ENCODE assay signal across 21 cellular contexts in genomic region chr3:120982608-120983320, GRCh38.
DNase-seq lines count a peak whose midpoint lies in the region; ATAC-seq and TF ChIP-seq lines count a peak whose summit lies in the region.
"Had no signal": no experiment of that assay in that cellular context is flagged by ENCODE, and none has a peak within 500 bp of the region (broad histone marks: within the 10 kb centered on the region; RNA-seq: fewer than 3 reads in every experiment).

No MANE protein-coding gene starts in this region.

- H4K8ac ChIP-seq in neuronal stem cell (ENCODE audit: low read depth, low read length): no peak overlapping the region

- H3K4me1 Mint-ChIP-seq in stimulated activated naive CD8-positive, alpha-beta T cell treated with anti-CD3 and anti-CD28 coated beads, Interleukin-15, amount 100 ng/mL, for 72 hours: no peaks in the 10 kb centered on the region
- H3K4me1 Mint-ChIP-seq in endodermal cell: peaks cover 20% of the 10 kb centered on the region
- H3K4me1 Mint-ChIP-seq: CD4-positive, CD25-positive, alpha-beta regulatory T cell had no signal

- H3K4me3 ChIP-seq in endodermal cell (ENCODE audit: low read length) (no peak overlapping the region), neuronal stem cell (ENCODE audit: low read length in 2 of 2) (no peak overlapping the region), transverse colon (no peak overlapping the region)
- H3K4me3 ChIP-seq: SK-N-MC had no signal

- peak; percentile 31 for ATAC-seq in stimulated activated naive CD8-positive, alpha-beta T cell treated with anti-CD3 and anti-CD28 coated beads, Interleukin-15, amount 100 ng/mL, for 72 hours
- ATAC-seq in stimulated activated naive CD8-positive, alpha-beta T cell treated with anti-CD3 and anti-CD28 coated beads, Interleukin-15, Interleukin-2, amounts not matched to agents 100 U/mL and 50 U/mL, for 24 hours: no peak
- ATAC-seq in GM18909 (IDR thresholded peaks at IDR 0.05; ENCODE audit: poor library complexity, unreplicated experiment): no peak
- ATAC-seq: HCT116 had no signal

- no peak overlapping the region for H3K4me3 Mint-ChIP-seq in stimulated activated naive CD8-positive, alpha-beta T cell treated with anti-CD3 and anti-CD28 coated beads, Interleukin-15, amount 100 ng/mL, for 72 hours
- H3K4me3 Mint-ChIP-seq in endodermal cell: no peak overlapping the region
- H3K4me3 Mint-ChIP-seq: CD4-positive, CD25-positive, alpha-beta regulatory T cell had no signal

- DNase-seq in stimulated activated naive CD8-positive, alpha-beta T cell treated with anti-CD3 and anti-CD28 coated beads, Interleukin-15, amount 100 ng/mL, for 72 hours: no peak
- no peak for DNase-seq in stimulated activated naive CD8-positive, alpha-beta T cell treated with anti-CD3 and anti-CD28 coated beads, Interleukin-15, Interleukin-2, amounts not matched to agents 100 U/mL and 50 U/mL, for 24 hours
- DNase-seq in endodermal cell (peak; percentile 47), neuronal stem cell (ENCODE audit: low spot score) (no peak), NCI-H1436 (lab: John Stamatoyannopoulos, UW) (no peak), transverse colon (no peak)
- DNase-seq: BE2C; CD4-positive, CD25-positive, alpha-beta regulatory T cell; DND-41; GOT3; NCI-H1105; NCI-H2081; NCI-H2171; NCI-H524 treated with DMSO at 0.1 percent for 48 hours; OCI-M1; SHP77 had no signal

- H2BK12ac ChIP-seq in neuronal stem cell (ENCODE audit: low read length): peak overlapping the region; percentile 60

- H2BK15ac ChIP-seq in neuronal stem cell (ENCODE audit: low read length): peak overlapping the region; percentile 89

- whole genome bisulfite sequencing in endodermal cell (ENCODE audit: insufficient coverage in 1 of 2, insufficient read length in 1 of 2), 2 experiments: 87 to 90% methylated on average over 2 to 3 of the region's 3 CpGs
- no CpG with 5 or more reads among the region's 3 CpGs for WGBS in neuronal stem cell (ENCODE audit: extremely low coverage in 2 of 2, insufficient read length in 2 of 2, insufficient replicate concordance in 1 of 2), 2 donors
- WGBS in transverse colon (ENCODE audit: low coverage in 1 of 2), 2 donors: 65% methylated on average over 3 of the region's 3 CpGs; no CpG with 5 or more reads in 1 of the 2 donors

- H3K4me2 ChIP-seq in neuronal stem cell (ENCODE audit: insufficient read depth, low read length, poor library complexity, severe bottlenecking): no peak overlapping the region
- H3K4me2 ChIP-seq: KMS-11 had no signal

- no peaks in the 10 kb centered on the region for H3K79me1 ChIP-seq in neuronal stem cell (ENCODE audit: low read depth, low read length)

- H3K27me3 Mint-ChIP-seq in stimulated activated naive CD8-positive, alpha-beta T cell treated with anti-CD3 and anti-CD28 coated beads, Interleukin-15, amount 100 ng/mL, for 72 hours: no peaks in the 10 kb centered on the region
- H3K27me3 Mint-ChIP-seq in endodermal cell (ENCODE audit: insufficient read depth): no peaks in the 10 kb centered on the region
- H3K27me3 Mint-ChIP-seq: CD4-positive, CD25-positive, alpha-beta regulatory T cell had no signal

- no peak overlapping the region for H3K14ac ChIP-seq in neuronal stem cell (ENCODE audit: low read length)

- H3K4me1 ChIP-seq in endodermal cell (ENCODE audit: control insufficient read depth, insufficient read depth, low read length) (peaks cover 12% of the 10 kb centered on the region), neuronal stem cell (ENCODE audit: control insufficient read depth in 2 of 2, insufficient read depth in 1 of 2, low read depth in 1 of 2, low read length in 2 of 2) (peaks cover 2 to 4% of the 10 kb centered on the region in 2 donors), transverse colon (no peaks in the 10 kb centered on the region)
- H3K4me1 ChIP-seq: BE2C had no signal

- no peak for TF ChIP-seq POLR2A in transverse colon (IDR thresholded peaks at IDR 0.05)

- no peaks in the 10 kb centered on the region for H3K27me3 ChIP-seq in endodermal cell (ENCODE audit: control insufficient read depth, insufficient read depth, low read length, poor library complexity, severe bottlenecking)
- H3K27me3 ChIP-seq in neuronal stem cell (ENCODE audit: control insufficient read depth in 3 of 3, insufficient read depth in 3 of 3, low read depth in 1 of 3, low read length in 3 of 3): no peaks in the 10 kb centered on the region
- H3K27me3 ChIP-seq in transverse colon: no peaks in the 10 kb centered on the region
- H3K27me3 ChIP-seq: BE2C had no signal

- H3K36me3 Mint-ChIP-seq in endodermal cell (ENCODE audit: low read depth): no peaks in the 10 kb centered on the region
- H3K36me3 Mint-ChIP-seq: CD4-positive, CD25-positive, alpha-beta regulatory T cell had no signal

- H3K9ac ChIP-seq in endodermal cell (ENCODE audit: extremely low read depth, low read length, poor library complexity, severe bottlenecking) (no peak overlapping the region), neuronal stem cell (ENCODE audit: low read depth, low read length, poor library complexity) (no peak overlapping the region)
- H3K9ac ChIP-seq: KMS-11 had no signal

- peaks cover 23 to 43% of the 10 kb centered on the region in 2 donors for H3K9me3 Mint-ChIP-seq in stimulated activated naive CD8-positive, alpha-beta T cell treated with anti-CD3 and anti-CD28 coated beads, Interleukin-15, amount 100 ng/mL, for 72 hours
- peaks cover 30% of the 10 kb centered on the region for H3K9me3 Mint-ChIP-seq in endodermal cell

- H4K91ac ChIP-seq in neuronal stem cell (ENCODE audit: low read depth, low read length, poor library complexity): no peak overlapping the region

- no peak overlapping the region for H2BK5ac ChIP-seq in neuronal stem cell (ENCODE audit: low read length)

- no peak overlapping the region for H3K4ac ChIP-seq in neuronal stem cell (ENCODE audit: low read length)

- H2BK120ac ChIP-seq in neuronal stem cell (ENCODE audit: low read depth, low read length): no peak overlapping the region

- intact Hi-C loops in transverse colon (cut with DNase I; ENCODE audit: low total_unique reads): no loop called here

- no peak for TF ChIP-seq CTCF in endodermal cell (conservative IDR thresholded peaks at IDR 0.05)
- TF ChIP-seq CTCF in transverse colon (IDR thresholded peaks at IDR 0.05): no peak

- H3K9me3 ChIP-seq in endodermal cell (ENCODE audit: control insufficient read depth, low read length) (peaks cover 19% of the 10 kb centered on the region), neuronal stem cell (replicated peaks in 1 of 2; ENCODE audit: control insufficient read depth in 2 of 2, insufficient read depth in 1 of 2, low read depth in 1 of 2, low read length in 2 of 2) (peaks cover 2 to 4% of the 10 kb centered on the region in 2 donors), transverse colon (peaks cover 0 to 10% of the 10 kb centered on the region in 2 donors)
- H3K9me3 ChIP-seq: BE2C had no signal

- H2AK5ac ChIP-seq in neuronal stem cell (ENCODE audit: low read depth, low read length): peak overlapping the region; percentile 77

- in situ Hi-C loops in transverse colon (cut with MboI; ENCODE audit: low pct_ligation_motif_present in 1 of 4, low pct_unique_long_range_greater_than_20kb in 1 of 4, low sequenced_read_pairs in 3 of 4): no loop called here

- no peak for TF ChIP-seq EP300 in transverse colon (IDR thresholded peaks at IDR 0.05; ENCODE audit: low read depth)

- peak overlapping the region; percentile 58 for H3K23ac ChIP-seq in neuronal stem cell (ENCODE audit: low read depth, low read length, poor library complexity)

- H3K18ac ChIP-seq in neuronal stem cell (ENCODE audit: low read length): peak overlapping the region; percentile 77

- H3K27ac ChIP-seq in endodermal cell (ENCODE audit: low read depth, low read length): no peak overlapping the region
- no peak overlapping the region for H3K27ac ChIP-seq in neuronal stem cell (replicated peaks; ENCODE audit: low read length)
- H3K27ac ChIP-seq in transverse colon: no peak overlapping the region
- H3K27ac ChIP-seq: HL-60, KMS-11, SK-N-MC had no signal

- H3K27ac Mint-ChIP-seq in stimulated activated naive CD8-positive, alpha-beta T cell treated with anti-CD3 and anti-CD28 coated beads, Interleukin-15, amount 100 ng/mL, for 72 hours: no peak overlapping the region
- peak overlapping the region; percentile 35 for H3K27ac Mint-ChIP-seq in endodermal cell
- H3K27ac Mint-ChIP-seq: CD4-positive, CD25-positive, alpha-beta regulatory T cell had no signal

- H2AFZ ChIP-seq in neuronal stem cell (ENCODE audit: low read length): no peak overlapping the region

- H3K36me3 ChIP-seq in endodermal cell (ENCODE audit: control insufficient read depth, insufficient read depth, low read length): no peaks in the 10 kb centered on the region
- H3K36me3 ChIP-seq in neuronal stem cell (replicated peaks in 1 of 2; ENCODE audit: control insufficient read depth in 2 of 2, insufficient read depth in 2 of 2, low read length in 2 of 2): no peaks in the 10 kb centered on the region
- H3K36me3 ChIP-seq in transverse colon: no peaks in the 10 kb centered on the region
- H3K36me3 ChIP-seq: BE2C had no signal
